ENCODE assay signal across 20 cellular contexts in genomic region chr4:90234916-90235547, GRCh38.
A peak's percentile ranks its signal among the peaks of the same experiment; 100 is the strongest.
DNase-seq lines count a peak whose midpoint lies in the region; ATAC-seq and TF ChIP-seq lines count a peak whose summit lies in the region.
"Had no signal": no experiment of that assay in that cellular context is flagged by ENCODE, and none has a peak within 500 bp of the region (broad histone marks: within the 10 kb centered on the region; RNA-seq: fewer than 3 reads in every experiment).

No MANE protein-coding gene starts in this region.

- H3K27ac ChIP-seq in SK-N-SH (ENCODE audit: low read depth in 2 of 2, low read length in 1 of 2) (peak overlapping the region in 1 of 2 experiments; percentile 62; a peak in 2 of 4 replicates), heart right ventricle (peak overlapping the region in 7 of 10 donors; percentile 20 to 73 (median 58)), RWPE1 (no peak overlapping the region)
- H3K27ac ChIP-seq: adrenal gland, left lung, ovary had no signal

- H3K4me1 Mint-ChIP-seq in stimulated activated naive B cell treated with anti-CD40 and anti-IgM and Interleukin-4, amounts not matched to agents 10 μg/mL and 1 μg/mL and 100 μg/mL, for 72 hours = peaks cover 0 to 10% of the 10 kb centered on the region in 2 donors
- H3K4me1 Mint-ChIP-seq: central memory CD8-positive, alpha-beta T cell had no signal

- H4K20me1 ChIP-seq in SK-N-SH (ENCODE audit: insufficient read depth) = no peaks in the 10 kb centered on the region

- H3K9me2 ChIP-seq in SK-N-SH = no peaks in the 10 kb centered on the region

- H3K27ac Mint-ChIP-seq in stimulated activated naive B cell treated with anti-CD40 and anti-IgM and Interleukin-4, amounts not matched to agents 10 μg/mL and 1 μg/mL and 100 μg/mL, for 72 hours = peak overlapping the region; percentile 71
- H3K27ac Mint-ChIP-seq: endodermal cell had no signal

- ATAC-seq in heart right ventricle = peak; percentile 82 to 99 (median 96)
- no peak for ATAC-seq in stimulated activated naive B cell treated with anti-CD40 and anti-IgM and Interleukin-4, amounts not matched to agents 10 μg/mL and 1 μg/mL and 100 μg/mL, for 72 hours (replicated peaks)
- no peak for ATAC-seq in HG03354 (IDR thresholded peaks at IDR 0.05; ENCODE audit: poor library complexity, severe bottlenecking, unreplicated experiment)
- ATAC-seq in GM19452 (IDR thresholded peaks at IDR 0.05; ENCODE audit: unreplicated experiment) = no peak
- ATAC-seq: activated CD4-positive, CD25-positive, alpha-beta regulatory T cell treated with anti-CD3 and anti-CD28 coated beads, Interleukin-2, amount 50 U/mL, for 24 hours; left lung had no signal

- TF ChIP-seq RAD21 in SK-N-SH (IDR thresholded peaks at IDR 0.05; ENCODE audit: low read length) = no peak

- TF ChIP-seq CTCF in SK-N-SH (IDR thresholded peaks at IDR 0.05) (no peak), heart right ventricle (IDR thresholded peaks at IDR 0.05) (no peak), RWPE1 (conservative IDR thresholded peaks at IDR 0.05; ENCODE audit: low read depth) (no peak)

- DNase-seq in NCI-H1092 treated with DMSO at 0.1 percent for 48 hours (lab: John Stamatoyannopoulos, UW) (peak; percentile 80), SK-N-SH (peak; percentile 69), heart right ventricle (peak; percentile 54 to 55), iPS-NIHi11 (ENCODE audit: low spot score) (no peak), RWPE1 (ENCODE audit: low spot score) (no peak)
- no peak for DNase-seq in stimulated activated naive B cell treated with anti-CD40 and anti-IgM and Interleukin-4, amounts not matched to agents 10 μg/mL and 1 μg/mL and 100 μg/mL, for 72 hours
- DNase-seq: AML-193, endodermal cell, KBM-7, left lung, NCI-H2227 treated with DMSO at 0.1 percent for 48 hours, ovary, SHP77 treated with DMSO at 0.1 percent for 48 hours, small intestine, T-helper 2 cell had no signal

- no peaks in the 10 kb centered on the region for H3F3A ChIP-seq in SK-N-SH (replicated peaks; ENCODE audit: insufficient read depth)

- no peaks in the 10 kb centered on the region for H3K36me3 Mint-ChIP-seq in stimulated activated naive B cell treated with anti-CD40 and anti-IgM and Interleukin-4, amounts not matched to agents 10 μg/mL and 1 μg/mL and 100 μg/mL, for 72 hours

- no peaks in the 10 kb centered on the region for H3K27me3 ChIP-seq in SK-N-SH (ENCODE audit: insufficient read depth)
- no peaks in the 10 kb centered on the region for H3K27me3 ChIP-seq in heart right ventricle
- H3K27me3 ChIP-seq: adrenal gland, left lung had no signal

- CTCF ChIA-PET in SK-N-SH (lab: Yijun Ruan, JAX) (interaction anchor here (0.9 to 1.2 kb wide), 3 partner anchors 14 to 130 kb away, joined by 3 to 4 read pairs (median 3); no protein-coding TSS in a partner anchor), RWPE1 (lab: Yijun Ruan, JAX) (interaction anchor here (0.5 to 0.6 kb wide), 2 partner anchors 122 to 677 kb away, joined by 3 to 4 read pairs; no protein-coding TSS in a partner anchor)

- POLR2A ChIA-PET in SK-N-SH (lab: Yijun Ruan, JAX) (interaction anchor here (1.7 kb wide), 1 partner anchor 108 kb away, joined by 5 read pairs; the partner anchor contains the start of gene CCSER1), RWPE1 (lab: Yijun Ruan, JAX; ENCODE audit: low non-redundant PET) (no interaction called here)

- intact Hi-C loops in heart right ventricle (cut with DNase I) = loop anchor here in 1 of 10 donors (5.0 kb wide), 1 partner anchor 108 kb away; the partner anchor contains the start of gene CCSER1

- no peak overlapping the region for H3K4me3 Mint-ChIP-seq in stimulated activated naive B cell treated with anti-CD40 and anti-IgM and Interleukin-4, amounts not matched to agents 10 μg/mL and 1 μg/mL and 100 μg/mL, for 72 hours
- H3K4me3 Mint-ChIP-seq: central memory CD8-positive, alpha-beta T cell; endodermal cell had no signal

- no peak overlapping the region for H2AFZ ChIP-seq in SK-N-SH (ENCODE audit: low read depth)

- 4% methylated on average over 8 of the region's 8 CpGs for WGBS in SK-N-SH (ENCODE audit: low lambda C conversion rate)
- WGBS in heart right ventricle, 2 donors = 25 to 30% methylated on average over 8 of the region's 8 CpGs

- H3K27me3 Mint-ChIP-seq in stimulated activated naive B cell treated with anti-CD40 and anti-IgM and Interleukin-4, amounts not matched to agents 10 μg/mL and 1 μg/mL and 100 μg/mL, for 72 hours = no peaks in the 10 kb centered on the region
- H3K27me3 Mint-ChIP-seq: central memory CD8-positive, alpha-beta T cell had no signal

- peak in 1 of 2 experiments; percentile 67; a peak in 2 of 4 replicates for TF ChIP-seq EP300 in SK-N-SH (IDR thresholded peaks at IDR 0.05; ENCODE audit: borderline replicate concordance in 1 of 2, low read depth in 1 of 2, low read length in 1 of 2)

- H3K4me3 ChIP-seq in SK-N-SH (ENCODE audit: low read depth in 2 of 2, low read length in 1 of 2) (peak overlapping the region in 1 of 2 experiments; percentile 14; a peak in 1 of 4 replicates), heart right ventricle (peak overlapping the region in 7 of 10 donors; percentile 14 to 37 (median 34))
- H3K4me3 ChIP-seq: adrenal gland, left lung, ovary had no signal

- H3K9me3 ChIP-seq in SK-N-SH (no peaks in the 10 kb centered on the region), heart right ventricle (no peaks in the 10 kb centered on the region)
- H3K9me3 ChIP-seq: adrenal gland, left lung, ovary had no signal

- peaks cover 0 to 10% of the 10 kb centered on the region in 2 experiments; a peak in 2 of 4 replicates for H3K4me1 ChIP-seq in SK-N-SH (ENCODE audit: control insufficient read depth in 1 of 2, insufficient read depth in 2 of 2, low read depth in 1 of 2, low read length in 1 of 2)
- H3K4me1 ChIP-seq in heart right ventricle = peaks cover 0 to 12% (median 0%) of the 10 kb centered on the region in 9 donors
- H3K4me1 ChIP-seq: adrenal gland, left lung had no signal

- 0 out of 2 replicates have a peak overlapping the region, but pooled peaks have one; percentile 21 for H3K4me2 ChIP-seq in SK-N-SH

- H3K9ac ChIP-seq in SK-N-SH = no peak overlapping the region

- peaks cover 0 to 3% of the 10 kb centered on the region in 2 donors for H3K9me3 Mint-ChIP-seq in stimulated activated naive B cell treated with anti-CD40 and anti-IgM and Interleukin-4, amounts not matched to agents 10 μg/mL and 1 μg/mL and 100 μg/mL, for 72 hours

- no peaks in the 10 kb centered on the region for H3K79me2 ChIP-seq in SK-N-SH (ENCODE audit: insufficient read depth)

- H3K36me3 ChIP-seq in SK-N-SH (replicated peaks in 1 of 2; ENCODE audit: control insufficient read depth in 1 of 2, insufficient read depth in 2 of 2, low read length in 1 of 2) (no peaks in the 10 kb centered on the region), heart right ventricle (no peaks in the 10 kb centered on the region)
- H3K36me3 ChIP-seq: adrenal gland, left lung, ovary had no signal

TF ChIP-seq in SK-N-SH, 30 proteins besides CTCF, POLR2A, EP300 and RAD21:
- TF ChIP-seq TCF12 (IDR thresholded peaks at IDR 0.05) (no peak), MXI1 (IDR thresholded peaks at IDR 0.05; ENCODE audit: low read depth, low read length) (no peak), EZH2phosphoT487 (IDR thresholded peaks at IDR 0.05; ENCODE audit: borderline replicate concordance, low read depth) (no peak), FOXJ3 (CRISPR knock-in tag; IDR thresholded peaks at IDR 0.05) (peak; percentile 54; the same call in 1 of the 2 replicates), NRF1 (IDR thresholded peaks at IDR 0.05; ENCODE audit: low read depth, low read length) (no peak), MAX (IDR thresholded peaks at IDR 0.05; ENCODE audit: low read depth) (no peak), CHD2 (IDR thresholded peaks at IDR 0.05; ENCODE audit: low read length, partially characterized antibody) (peak; percentile 72), JUND (IDR thresholded peaks at IDR 0.05) (no peak), GATA2 (CRISPR knock-in tag; IDR thresholded peaks at IDR 0.05) (peak; percentile 86)

Comparison
In these comparisons a context has a peak if more than half of its experiments do, and no peak if none do; other contexts are left out.
1. DNase-seq: peak in NCI-H1092 treated with DMSO at 0.1 percent for 48 hours (single experiment), SK-N-SH (single experiment) and heart right ventricle (2 of 2); none in stimulated activated naive B cell treated with anti-CD40 and anti-IgM and Interleukin-4, amounts not matched to agents 10 μg/mL and 1 μg/mL and 100 μg/mL, for 72 hours (single experiment), iPS-NIHi11 (single experiment) and RWPE1 (single experiment).
2. ATAC-seq: peak in heart right ventricle (8 of 8); none in stimulated activated naive B cell treated with anti-CD40 and anti-IgM and Interleukin-4, amounts not matched to agents 10 μg/mL and 1 μg/mL and 100 μg/mL, for 72 hours (0 of 2), HG03354 (single experiment) and GM19452 (single experiment).